Comparison of ENCODE assay signal across 17 cellular contexts in the genomic region with DNA sequence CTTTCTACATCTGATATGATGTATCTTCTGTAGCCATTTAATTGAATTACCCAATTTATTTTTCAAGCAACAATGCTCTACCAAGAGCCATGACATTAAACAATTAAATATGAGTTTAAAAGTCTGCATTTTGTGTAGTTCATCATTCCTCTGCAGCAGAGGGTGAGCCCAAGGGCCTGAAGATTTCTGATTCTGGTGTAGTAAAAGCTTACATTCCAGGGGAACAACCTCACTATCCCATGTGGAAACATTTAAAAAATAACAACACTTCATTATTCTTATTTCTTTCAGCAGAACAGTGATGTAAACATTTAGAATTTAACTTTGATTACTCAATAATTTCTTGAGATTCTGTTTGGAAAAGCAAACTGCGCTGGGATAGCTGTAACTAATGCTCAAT.
DNase-seq lines count a peak whose midpoint lies in the region; FAIRE-seq and TF ChIP-seq lines count a peak whose summit lies in the region.
"Had no signal": no experiment of that assay in that cellular context is flagged by ENCODE, and none has a peak within 500 bp of the region (broad histone marks: within the 10 kb centered on the region; RNA-seq: fewer than 3 reads in every experiment).

No MANE protein-coding gene starts in this region.

- peak; percentile 68 for FAIRE-seq in endometrium (lab: Jason Lieb, UNC)

- no peak overlapping the region for H3K9ac ChIP-seq in colonic mucosa (ENCODE audit: low read depth in 2 of 2, low read length in 2 of 2)

- H3K27me3 Mint-ChIP-seq in CD14-positive monocyte (ENCODE audit: low read depth in 3 of 3): peaks cover 0 to 2% (median 0%) of the 10 kb centered on the region in 3 donors

- TF ChIP-seq CTCF in foreskin fibroblast (IDR thresholded peaks at IDR 0.05; ENCODE audit: low read depth, low read length) (no peak), colonic mucosa (IDR thresholded peaks at IDR 0.05) (no peak), CD14-positive monocyte (IDR thresholded peaks at IDR 0.05) (no peak)

- peak; percentile 10 for DNase-seq in AG08396 (ENCODE audit: low spot score)
- DNase-seq in GM04503 (ENCODE audit: low read depth): peak; percentile 3
- peak; percentile 19 to 46 for DNase-seq in foreskin fibroblast
- DNase-seq in colonic mucosa: no peak
- DNase-seq in GM19240 (ENCODE audit: insufficient read length, low spot score): no peak
- no peak for DNase-seq in foreskin melanocyte
- no peak for DNase-seq in CD14-positive monocyte (ENCODE audit: low spot score)
- DNase-seq: C1 segment of cervical spinal cord; CD8-positive, alpha-beta T cell; COR-L47; DMS153; DMS79 treated with DMSO at 0.1 percent for 48 hours; GDM1; GOT3; H9; KBM-7 had no signal

- H3K27ac ChIP-seq in colonic mucosa: no peak overlapping the region

- no peaks in the 10 kb centered on the region for H3K36me3 Mint-ChIP-seq in CD14-positive monocyte
- H3K36me3 Mint-ChIP-seq: CD8-positive, alpha-beta T cell had no signal

- H3K4me3 Mint-ChIP-seq in CD14-positive monocyte: no peak overlapping the region
- H3K4me3 Mint-ChIP-seq: CD8-positive, alpha-beta T cell; H9 had no signal

- no peaks in the 10 kb centered on the region for H3K9me3 Mint-ChIP-seq in CD14-positive monocyte
- H3K9me3 Mint-ChIP-seq: CD8-positive, alpha-beta T cell; H9 had no signal

- no peak overlapping the region for H3K27ac Mint-ChIP-seq in CD14-positive monocyte
- H3K27ac Mint-ChIP-seq: CD8-positive, alpha-beta T cell; H9 had no signal

- intact Hi-C loops in colonic mucosa (cut with DNase I) (no loop called here), CD14-positive monocyte (cut with micrococcal nuclease) (no loop called here)

- H3K27me3 ChIP-seq in colonic mucosa: no peaks in the 10 kb centered on the region

- H3K4me1 ChIP-seq in colonic mucosa: no peaks in the 10 kb centered on the region

- H3K9me3 ChIP-seq in colonic mucosa: no peaks in the 10 kb centered on the region

- no peaks in the 10 kb centered on the region for H3K4me1 Mint-ChIP-seq in CD14-positive monocyte

- H3K4me3 ChIP-seq in foreskin fibroblast (ENCODE audit: low read depth in 1 of 2, low read length in 2 of 2) (no peak overlapping the region), colonic mucosa (no peak overlapping the region)

- H3K36me3 ChIP-seq in colonic mucosa: no peaks in the 10 kb centered on the region

Comparison
In these comparisons a context has a peak if more than half of its experiments do, and no peak if none do; other contexts are left out.
1. DNase-seq: peak in AG08396 (single experiment), GM04503 (single experiment) and foreskin fibroblast (2 of 2); none in colonic mucosa (single experiment), GM19240 (single experiment), foreskin melanocyte (single experiment) and CD14-positive monocyte (single experiment).